In genomic region chr1:94675373-94675772, GRCh38 we compare ENCODE assay signal across 12 cellular contexts.
"Had no signal": no experiment of that assay in that cellular context is flagged by ENCODE, and none has a peak within 500 bp of the region (broad histone marks: within the 10 kb centered on the region; RNA-seq: fewer than 3 reads in every experiment).

No MANE protein-coding gene starts in this region.

- ATAC-seq: activated CD8-positive, alpha-beta memory T cell treated with anti-CD3 and anti-CD28 coated beads, Interleukin-2, amount 10 ng/mL, durations not matched to agents 7 days and 5 days had no signal

- H3K27ac ChIP-seq: coronary artery, skin epidermis had no signal

- H3K36me3 Mint-ChIP-seq: activated CD8-positive, alpha-beta memory T cell treated with anti-CD3 and anti-CD28 coated beads, Interleukin-2, amount 10 ng/mL, durations not matched to agents 7 days and 5 days; activated naive CD4-positive, alpha-beta T cell treated with anti-CD3 and anti-CD28 coated beads, Interleukin-2, amount 50 U/mL, for 24 hours had no signal

- DNase-seq: activated CD4-positive, alpha-beta T cell treated with anti-CD3 and anti-CD28 coated beads, Interleukin-2, amount 50 U/mL, for 4 hours; activated CD4-positive, CD25-positive, alpha-beta regulatory T cell treated with anti-CD3 and anti-CD28 coated beads, Interleukin-2, amount 50 U/mL, for 72 hours; activated CD8-positive, alpha-beta memory T cell treated with anti-CD3 and anti-CD28 coated beads, Interleukin-2, amount 10 ng/mL, durations not matched to agents 7 days and 5 days; activated effector memory CD4-positive, alpha-beta T cell treated with Interleukin-2 at 50 U/mL for 16 hours; activated T-cell treated with anti-CD3 and anti-CD28 coated beads, Interleukin-2, amount 50 U/mL, for 24 hours; effector CD8-positive, alpha-beta T cell; hypothalamus; left colon; pancreas had no signal

- H3K9me3 ChIP-seq: pancreas had no signal

- H3K27ac Mint-ChIP-seq: activated CD8-positive, alpha-beta memory T cell treated with anti-CD3 and anti-CD28 coated beads, Interleukin-2, amount 10 ng/mL, durations not matched to agents 7 days and 5 days; activated naive CD4-positive, alpha-beta T cell treated with anti-CD3 and anti-CD28 coated beads, Interleukin-2, amount 50 U/mL, for 24 hours; activated T-cell treated with anti-CD3 and anti-CD28 coated beads, Interleukin-2, amount 50 U/mL, for 24 hours had no signal

- H3K27me3 Mint-ChIP-seq: activated T-cell treated with anti-CD3 and anti-CD28 coated beads, Interleukin-2, amount 50 U/mL, for 24 hours had no signal

- H3K4me3 ChIP-seq: coronary artery, pancreas, skin epidermis had no signal

- H3K9me3 Mint-ChIP-seq: activated naive CD4-positive, alpha-beta T cell treated with anti-CD3 and anti-CD28 coated beads, Interleukin-2, amount 50 U/mL, for 24 hours; activated T-cell treated with anti-CD3 and anti-CD28 coated beads, Interleukin-2, amount 50 U/mL, for 24 hours had no signal

- H3K27me3 ChIP-seq: pancreas had no signal

- H3K36me3 ChIP-seq: pancreas had no signal

- H3K4me3 Mint-ChIP-seq: activated CD8-positive, alpha-beta memory T cell treated with anti-CD3 and anti-CD28 coated beads, Interleukin-2, amount 10 ng/mL, durations not matched to agents 7 days and 5 days; activated naive CD4-positive, alpha-beta T cell treated with anti-CD3 and anti-CD28 coated beads, Interleukin-2, amount 50 U/mL, for 24 hours; activated T-cell treated with anti-CD3 and anti-CD28 coated beads, Interleukin-2, amount 50 U/mL, for 24 hours had no signal

- H3K4me1 Mint-ChIP-seq: activated CD8-positive, alpha-beta memory T cell treated with anti-CD3 and anti-CD28 coated beads, Interleukin-2, amount 10 ng/mL, durations not matched to agents 7 days and 5 days; activated naive CD4-positive, alpha-beta T cell treated with anti-CD3 and anti-CD28 coated beads, Interleukin-2, amount 50 U/mL, for 24 hours had no signal
